8 cellular contexts compared by ENCODE assay signal in the genomic region with DNA sequence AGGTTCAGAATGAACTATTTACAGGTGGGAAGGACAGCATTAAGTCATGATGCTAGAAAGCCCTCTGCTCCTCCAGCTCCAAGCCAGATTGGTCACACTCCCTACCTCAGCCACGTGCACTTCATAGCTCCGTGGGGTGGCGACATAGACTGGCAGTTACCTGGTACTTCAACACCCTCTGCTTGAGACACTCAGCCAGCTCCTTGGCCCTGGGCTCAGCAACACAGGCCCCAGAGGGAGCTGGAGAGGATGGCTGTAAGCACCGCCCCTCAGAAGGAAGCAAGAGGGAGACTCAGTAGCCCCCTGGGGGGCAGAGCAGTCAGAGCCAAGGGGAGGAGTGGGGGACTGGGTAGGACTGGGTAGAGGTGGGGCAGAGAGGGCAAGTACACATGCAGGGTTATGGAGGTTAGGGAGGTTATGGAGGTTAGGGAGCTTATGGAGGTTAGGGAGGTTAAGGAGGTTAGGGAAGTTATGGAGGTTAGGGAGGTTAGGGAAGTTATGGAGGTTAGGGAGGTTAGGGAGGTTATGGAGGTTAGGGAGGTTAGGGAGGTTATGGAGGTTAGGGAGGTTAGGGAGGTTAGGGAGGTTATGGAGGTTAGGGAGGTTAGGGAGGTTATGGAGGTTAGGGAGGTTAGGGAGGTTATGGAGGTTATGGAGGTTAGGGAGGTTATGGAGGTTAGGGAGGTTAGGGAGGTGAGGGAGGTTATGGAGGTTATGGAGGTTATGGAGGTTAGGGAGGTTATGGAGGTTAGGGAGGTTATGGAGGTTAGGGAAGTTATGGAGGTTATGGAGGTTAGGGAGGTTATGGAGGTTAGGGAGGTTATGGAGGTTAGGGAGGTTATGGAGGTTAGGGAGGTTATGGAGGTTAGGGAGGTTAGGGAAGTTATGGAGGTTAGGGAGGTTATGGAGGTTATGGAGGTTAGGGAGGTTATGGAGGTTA.
A peak's percentile ranks its signal among the peaks of the same experiment; 100 is the strongest.
DNase-seq lines count a peak whose midpoint lies in the region; ATAC-seq, FAIRE-seq and TF ChIP-seq lines count a peak whose summit lies in the region.
"Not testable (repeated sequence)": the region's sequence is repeated elsewhere in the genome, so short reads cannot be mapped to it uniquely, and the experiment has no call there.

No MANE protein-coding gene starts in this region.

- WGBS in IMR-90 (ENCODE audit: extremely low coverage in 2 of 2, insufficient read length in 1 of 2), 2 experiments = 100% methylated on average over 1 of the region's 4 CpGs; no CpG with 5 or more reads in 1 of the 2 experiments
- 60 to 72% methylated on average over 4 of the region's 4 CpGs for WGBS in pancreas, 2 donors

- H3K4ac ChIP-seq in IMR-90 (ENCODE audit: low read depth, low read length) = not testable (repeated sequence)

- not testable (repeated sequence) for H3K79me1 ChIP-seq in IMR-90 (ENCODE audit: low read depth in 1 of 2, low read length in 2 of 2)

- FAIRE-seq in pancreas (lab: Jason Lieb, UNC) = not testable (repeated sequence)
- FAIRE-seq in urothelium cell line (lab: Jason Lieb, UNC) = peak; percentile 71

- H4K8ac ChIP-seq in IMR-90 (ENCODE audit: low read depth in 2 of 2, low read length in 2 of 2) = not testable (repeated sequence)

- H3K36me3 ChIP-seq in IMR-90 (ENCODE audit: control insufficient read depth, insufficient read depth, low read length) = peaks cover 42% of the 10 kb centered on the region
- peaks cover 70% of the 10 kb centered on the region for H3K36me3 ChIP-seq in OCI-LY3 (replicated peaks; ENCODE audit: low read depth, low read length)
- H3K36me3 ChIP-seq in adipocyte (ENCODE audit: control insufficient read depth, insufficient read depth, low read length, severe bottlenecking) = peaks cover 47% of the 10 kb centered on the region
- H3K36me3 ChIP-seq in pancreas = peaks cover 0 to 14% (median 0%) of the 10 kb centered on the region in 3 donors

- not testable (repeated sequence) for H2AK9ac ChIP-seq in IMR-90 (replicated peaks; ENCODE audit: low read depth, low read length, poor library complexity)

- POLR2A ChIA-PET in IMR-90 (lab: Charles Lee; ENCODE audit: unreplicated experiment) = not testable (repeated sequence)

- not testable (repeated sequence) for H3K23ac ChIP-seq in IMR-90 (ENCODE audit: low read depth, low read length)

- not testable (repeated sequence) for H3K27ac ChIP-seq in IMR-90 (ENCODE audit: insufficient read depth, low read length); OCI-LY3 (ENCODE audit: low read length); pancreas

- H4K91ac ChIP-seq in IMR-90 (ENCODE audit: insufficient read depth, low read depth, low read length) = not testable (repeated sequence)

- not testable (repeated sequence) for H3K4me3 ChIP-seq in IMR-90 (ENCODE audit: insufficient read depth, low read depth, low read length); OCI-LY3 (ENCODE audit: low read length); adipocyte (ENCODE audit: low read length); choroid plexus epithelial cell (ENCODE audit: low read depth, low read length); pancreas

- not testable (repeated sequence) for H3K27me3 ChIP-seq in IMR-90 (ENCODE audit: control insufficient read depth, insufficient read depth, low read length); OCI-LY3 (ENCODE audit: low read depth, low read length); adipocyte (replicated peaks; ENCODE audit: control insufficient read depth, insufficient read depth, low read length); pancreas

- not testable (repeated sequence) for TF ChIP-seq POLR2A in IMR-90 (IDR thresholded peaks at IDR 0.05; ENCODE audit: low read depth, low read length)

- in situ Hi-C loops in IMR-90 (cut with MboI; ENCODE audit: low sequenced_read_pairs) = not testable (repeated sequence)

- H3K79me2 ChIP-seq in OCI-LY3 (ENCODE audit: low read length) = not testable (repeated sequence)

- not testable (repeated sequence) for H3K4me1 ChIP-seq in IMR-90 (ENCODE audit: control insufficient read depth, insufficient read depth, low read length); OCI-LY3 (ENCODE audit: low read length); adipocyte (ENCODE audit: control insufficient read depth, insufficient read depth, low read length); pancreas

- TF ChIP-seq RAD21 in IMR-90 (IDR thresholded peaks at IDR 0.05; ENCODE audit: low read length) = not testable (repeated sequence)

- CTCF ChIA-PET in IMR-90 (lab: Yijun Ruan, JAX) = not testable (repeated sequence)

- not testable (repeated sequence) for H3K56ac ChIP-seq in IMR-90 (ENCODE audit: extremely low read depth, insufficient read depth, low read length)

- H3K14ac ChIP-seq in IMR-90 (replicated peaks; ENCODE audit: low read depth, low read length) = not testable (repeated sequence)

- not testable (repeated sequence) for H2BK15ac ChIP-seq in IMR-90 (ENCODE audit: low read depth, low read length)

- H3K9me3 ChIP-seq in IMR-90 (ENCODE audit: control insufficient read depth, insufficient read depth, low read length); OCI-LY3 (ENCODE audit: insufficient read depth, low read length); adipocyte (ENCODE audit: control insufficient read depth, low read length); pancreas: not testable (repeated sequence)

- not testable (repeated sequence) for TF ChIP-seq CTCF in IMR-90 (conservative IDR thresholded peaks at IDR 0.05; ENCODE audit: low read depth, low read length); pancreas (IDR thresholded peaks at IDR 0.05)
- peak; percentile 19; the same call in 1 of the 2 replicates for TF ChIP-seq CTCF in OCI-LY3 (IDR thresholded peaks at IDR 0.05; ENCODE audit: low read depth, low read length)
- peak; percentile 23 for TF ChIP-seq CTCF in choroid plexus epithelial cell (conservative IDR thresholded peaks at IDR 0.05; ENCODE audit: low read depth, low read length)

- H2AFZ ChIP-seq in IMR-90 (replicated peaks; ENCODE audit: low read length, poor library complexity); OCI-LY3 (ENCODE audit: low read depth, low read length): not testable (repeated sequence)

- H4K20me1 ChIP-seq in IMR-90 (ENCODE audit: insufficient read depth, low read length) = not testable (repeated sequence)
- peaks cover 26% of the 10 kb centered on the region for H4K20me1 ChIP-seq in OCI-LY3 (ENCODE audit: insufficient read depth, low read length)

- DNase-seq in Daoy (ENCODE audit: low read depth) = peak; percentile 14
- DNase-seq in IMR-90; choroid plexus epithelial cell (ENCODE audit: low read depth); urothelium cell line (ENCODE audit: low spot score): not testable (repeated sequence)
- DNase-seq in adipocyte (ENCODE audit: low read depth) = peak; percentile 12
- peak; percentile 17 for DNase-seq in kidney tubule cell (ENCODE audit: low spot score)
- DNase-seq in pancreas = peak in 2 of 6 donors; percentile 23 to 32

- BruUV-seq in IMR-90 (replicated peaks; lab: Mats Ljungman, UMichigan) = TSS peak; percentile 73

- H2AK5ac ChIP-seq in IMR-90 (ENCODE audit: low read depth, low read length) = not testable (repeated sequence)

- dilution Hi-C loops in IMR-90 (cut with HindIII; ENCODE audit: low sequenced_read_pairs, unreplicated experiment) = not testable (repeated sequence)

- H2BK120ac ChIP-seq in IMR-90 (ENCODE audit: low read depth, low read length) = not testable (repeated sequence)

- not testable (repeated sequence) for H2BK5ac ChIP-seq in IMR-90 (ENCODE audit: low read depth, low read length, poor library complexity, severe bottlenecking)

- not testable (repeated sequence) for H3K4me2 ChIP-seq in IMR-90 (ENCODE audit: low read depth, low read length); OCI-LY3 (ENCODE audit: low read length)

- H3K18ac ChIP-seq in IMR-90 (ENCODE audit: low read depth, low read length) = not testable (repeated sequence)

- H2BK20ac ChIP-seq in IMR-90 (ENCODE audit: low read depth, low read length) = not testable (repeated sequence)

- not testable (repeated sequence) for H3K9me1 ChIP-seq in IMR-90 (ENCODE audit: insufficient read depth, low read length)

- intact Hi-C loops in IMR-90 (cut with micrococcal nuclease); pancreas (cut with DNase I): not testable (repeated sequence)

- not testable (repeated sequence) for ATAC-seq in IMR-90 (ENCODE audit: low read depth)
- ATAC-seq in pancreas = peak; percentile 54 to 78 (median 69)

- H3K9ac ChIP-seq in IMR-90 (ENCODE audit: low read depth, low read length); OCI-LY3 (ENCODE audit: low read length); adipocyte (ENCODE audit: low read length): not testable (repeated sequence)

- not testable (repeated sequence) for H4K5ac ChIP-seq in IMR-90 (ENCODE audit: low read depth, low read length)
